In genomic region chr17:48796163-48796522, GRCh38 we compare ENCODE assay signal across 9 cellular contexts. TPM values are rescaled to one million over a fixed set of nuclear protein-coding genes. Genes with fewer than 3 reads are reported as not detected.
"Had no signal": no experiment of that assay in that cellular context is flagged by ENCODE, and none has a peak within 500 bp of the region (broad histone marks: within the 10 kb centered on the region; RNA-seq: fewer than 3 reads in every experiment).

No MANE protein-coding gene starts in this region.

RNA-seq across cellular contexts. Expression of gene TTLL6, which starts 20.9 kb away (rescaled TPM):
- total RNA-seq: activated CD8-positive, alpha-beta memory T cell treated with anti-CD3 and anti-CD28 coated beads for 36 hours; activated T-cell treated with anti-CD3 and anti-CD28 coated beads, Interleukin-2, amount 50 U/mL, for 4 hours; activated T-helper 2 cell treated with anti-CD3 and anti-CD28 coated beads, Interferon-gamma antibody, Interleukin-2, Interleukin-4, amounts not matched to agents 10 μg/mL and 5 μg/mL and 100 μg/mL, durations not matched to agents 14 hours and 24 hours and 36 hours; bronchial epithelial cell; gastroesophageal sphincter; left ventricle myocardium superior; mononuclear cell; T-cell; thoracic aorta had no signal
